22 cellular contexts compared by ENCODE assay signal in genomic region chr18:5973079-5973478, GRCh38.
"Had no signal": no experiment of that assay in that cellular context is flagged by ENCODE, and none has a peak within 500 bp of the region (broad histone marks: within the 10 kb centered on the region; RNA-seq: fewer than 3 reads in every experiment).

No MANE protein-coding gene starts in this region.

- DNase-seq: activated CD4-positive, alpha-beta T cell treated with anti-CD3 and anti-CD28 coated beads, Interleukin-2, amount 50 U/mL, for 1 hour; activated CD4-positive, CD25-positive, alpha-beta regulatory T cell treated with anti-CD3 and anti-CD28 coated beads, Interleukin-2, amount 50 U/mL, for 72 hours; activated CD8-positive, alpha-beta memory T cell treated with anti-CD3 and anti-CD28 coated beads, Interleukin-2, amount 50 U/mL, for 4 hours; activated naive CD4-positive, alpha-beta T cell treated with anti-CD3 and anti-CD28 coated beads, Interleukin-2, amount 50 U/mL, for 16 hours; activated T-cell treated with anti-CD3 and anti-CD28 coated beads, Interleukin-2, amount 50 U/mL, for 4 hours; colonic mucosa; erythroblast; hypothalamus; kidney; midbrain; nephron progenitor cell; occipital lobe; posterior cingulate gyrus; sigmoid colon; stimulated activated CD4-positive, alpha-beta T cell treated with anti-CD3 and anti-CD28 coated beads, Interleukin-4, amount 100 ng/mL, for 24 hours; upper lobe of right lung had no signal

- H3K36me3 ChIP-seq: ascending aorta, colonic mucosa, sigmoid colon, upper lobe of right lung had no signal

- H3K9me3 Mint-ChIP-seq: activated T-cell treated with anti-CD3 and anti-CD28 coated beads, Interleukin-2, amount 50 U/mL, for 4 hours; central memory CD8-positive, alpha-beta T cell; nephron progenitor cell; stimulated activated effector memory CD8-positive, alpha-beta T cell treated with anti-CD3 and anti-CD28 coated beads, Interleukin-12 subunit alpha, Interleukin-12 subunit beta, amount 100 ng/mL, for 72 hours had no signal

- H3K4me1 Mint-ChIP-seq: stimulated activated effector memory CD8-positive, alpha-beta T cell treated with anti-CD3 and anti-CD28 coated beads, Interleukin-12 subunit alpha, Interleukin-12 subunit beta, amount 100 ng/mL, for 72 hours had no signal

- H3K27me3 ChIP-seq: ascending aorta, colonic mucosa, sigmoid colon, upper lobe of right lung had no signal

- H3K27ac ChIP-seq: ascending aorta, colonic mucosa, sigmoid colon, upper lobe of right lung, VCaP had no signal

- H3K36me3 Mint-ChIP-seq: stimulated activated effector memory CD8-positive, alpha-beta T cell treated with anti-CD3 and anti-CD28 coated beads, Interleukin-12 subunit alpha, Interleukin-12 subunit beta, amount 100 ng/mL, for 72 hours had no signal

- H3K27ac Mint-ChIP-seq: nephron progenitor cell; stimulated activated effector memory CD8-positive, alpha-beta T cell treated with anti-CD3 and anti-CD28 coated beads, Interleukin-12 subunit alpha, Interleukin-12 subunit beta, amount 100 ng/mL, for 72 hours had no signal

- H3K4me1 ChIP-seq: ascending aorta, colonic mucosa, sigmoid colon, upper lobe of right lung had no signal

- H3K9me3 ChIP-seq: ascending aorta, colonic mucosa, sigmoid colon, upper lobe of right lung had no signal

- H3K27me3 Mint-ChIP-seq: central memory CD8-positive, alpha-beta T cell had no signal

- H3K4me3 Mint-ChIP-seq: activated T-cell treated with anti-CD3 and anti-CD28 coated beads, Interleukin-2, amount 50 U/mL, for 4 hours; central memory CD8-positive, alpha-beta T cell; nephron progenitor cell; stimulated activated effector memory CD8-positive, alpha-beta T cell treated with anti-CD3 and anti-CD28 coated beads, Interleukin-12 subunit alpha, Interleukin-12 subunit beta, amount 100 ng/mL, for 72 hours had no signal

- H3K4me3 ChIP-seq: ascending aorta, colonic mucosa, lung, sigmoid colon, upper lobe of right lung had no signal

- ATAC-seq: activated T-cell treated with anti-CD3 and anti-CD28 coated beads, Interleukin-2, amount 50 U/mL, for 4 hours; left lobe of liver; stimulated activated effector memory CD8-positive, alpha-beta T cell treated with anti-CD3 and anti-CD28 coated beads, Interleukin-12 subunit alpha, Interleukin-12 subunit beta, amount 100 ng/mL, for 72 hours; upper lobe of right lung had no signal
